In the genomic region with DNA sequence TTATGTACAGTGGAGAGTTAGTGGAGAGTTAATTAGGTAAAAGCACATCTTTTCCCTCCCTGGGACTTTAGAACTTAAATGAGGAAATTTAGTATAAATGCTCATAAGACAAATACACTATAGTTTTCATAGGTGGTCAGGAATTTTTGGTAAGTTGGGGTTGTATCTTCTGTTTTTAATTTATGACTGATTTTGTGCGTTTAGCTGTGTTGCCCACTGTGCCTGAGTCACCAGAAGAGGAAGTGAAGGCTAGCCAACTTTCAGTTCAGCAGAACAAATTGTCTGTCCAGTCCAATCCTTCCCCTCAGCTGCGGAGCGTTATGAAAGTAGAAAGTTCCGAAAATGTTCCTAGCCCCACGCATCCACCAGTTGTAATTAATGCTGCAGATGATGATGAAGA, we compare ENCODE assay signal across 8 cellular contexts. TPM values are rescaled to one million over a fixed set of nuclear protein-coding genes. Genes with fewer than 3 reads are reported as not detected.
DNase-seq lines count a peak whose midpoint lies in the region; ATAC-seq and TF ChIP-seq lines count a peak whose summit lies in the region.
"Not testable (repeated sequence)": the region's sequence is repeated elsewhere in the genome, so short reads cannot be mapped to it uniquely, and the experiment has no call there.

No MANE protein-coding gene starts in this region.

- H3K27me3 Mint-ChIP-seq in endothelial cell (ENCODE audit: unreplicated experiment); memory B cell: not testable (repeated sequence)

- H3K9me3 Mint-ChIP-seq in endothelial cell (ENCODE audit: unreplicated experiment); memory B cell: not testable (repeated sequence)

- H3K36me3 Mint-ChIP-seq in endothelial cell (ENCODE audit: low read depth, unreplicated experiment) (peaks cover 24% of the 10 kb centered on the region), memory B cell (peaks cover 23% of the 10 kb centered on the region)

- ATAC-seq in heart left ventricle (peak; percentile 32 to 69 (median 52)), memory B cell (ENCODE audit: low read depth) (peak; percentile 47)

- WGBS in heart left ventricle, 4 donors = 66 to 72% (median 69%) methylated on average over 5 of the region's 5 CpGs

- H3K36me3 ChIP-seq in ACC112 (ENCODE audit: insufficient read depth, low read length) (peaks cover 41% of the 10 kb centered on the region), MG63 (peaks cover 83% of the 10 kb centered on the region), Peyer's patch (peaks cover 0 to 77% (median 0%) of the 10 kb centered on the region in 3 donors), ascending aorta (peaks cover 57 to 68% of the 10 kb centered on the region in 2 donors), heart left ventricle (peaks cover 4 to 99% (median 92%) of the 10 kb centered on the region in 9 donors), subcutaneous abdominal adipose tissue (ENCODE audit: control insufficient read depth in 5 of 5, insufficient read depth in 5 of 5, low read length in 5 of 5) (peaks cover 43 to 77% (median 49%) of the 10 kb centered on the region in 5 donors)

- not testable (repeated sequence) for TF ChIP-seq CTCF in Peyer's patch (IDR thresholded peaks at IDR 0.05); ascending aorta (IDR thresholded peaks at IDR 0.05); endothelial cell (IDR thresholded peaks at IDR 0.05; ENCODE audit: unreplicated experiment); heart left ventricle (IDR thresholded peaks at IDR 0.05)

- peak; percentile 21 for DNase-seq in MG63
- DNase-seq in Peyer's patch; ascending aorta (ENCODE audit: low spot score in 2 of 2); endothelial cell (ENCODE audit: low spot score); heart left ventricle; memory B cell (ENCODE audit: low spot score in 2 of 2): not testable (repeated sequence)

- not testable (repeated sequence) for TF ChIP-seq POLR2A in Peyer's patch (IDR thresholded peaks at IDR 0.05); heart left ventricle (IDR thresholded peaks at IDR 0.05)

- H3K4me1 Mint-ChIP-seq in endothelial cell (ENCODE audit: unreplicated experiment) = not testable (repeated sequence)
- H3K4me1 Mint-ChIP-seq in memory B cell = peaks cover 11% of the 10 kb centered on the region

- not testable (repeated sequence) for H3K9me3 ChIP-seq in MG63; Peyer's patch; ascending aorta; heart left ventricle; subcutaneous abdominal adipose tissue (ENCODE audit: control insufficient read depth in 5 of 5, low read length in 5 of 5)

- H3K79me2 ChIP-seq in ACC112 (ENCODE audit: control insufficient read depth, insufficient read depth, low read length, unreplicated experiment) = peaks cover 34% of the 10 kb centered on the region

- peaks cover 30% of the 10 kb centered on the region for H3K4me1 ChIP-seq in ACC112 (ENCODE audit: control insufficient read depth, insufficient read depth, low read length, unreplicated experiment)
- not testable (repeated sequence) for H3K4me1 ChIP-seq in Peyer's patch
- peaks cover 3 to 15% of the 10 kb centered on the region in 2 donors for H3K4me1 ChIP-seq in ascending aorta
- H3K4me1 ChIP-seq in heart left ventricle = peaks cover 0 to 16% (median 0%) of the 10 kb centered on the region in 12 donors
- peaks cover 0 to 11% (median 4%) of the 10 kb centered on the region in 5 donors for H3K4me1 ChIP-seq in subcutaneous abdominal adipose tissue (ENCODE audit: control insufficient read depth in 5 of 5, insufficient read depth in 5 of 5, low read length in 5 of 5)

- H3K27ac Mint-ChIP-seq in endothelial cell (ENCODE audit: unreplicated experiment) = not testable (repeated sequence)
- peak overlapping the region; percentile 45 for H3K27ac Mint-ChIP-seq in memory B cell

- H3K4me3 Mint-ChIP-seq in endothelial cell (ENCODE audit: unreplicated experiment) = peak overlapping the region; percentile 5
- H3K4me3 Mint-ChIP-seq in memory B cell = not testable (repeated sequence)

- intact Hi-C loops in ascending aorta (cut with DNase I) = not testable (repeated sequence)
- intact Hi-C loops in heart left ventricle (cut with DNase I) = loop anchor here in 1 of 10 donors (10.0 kb wide), 1 partner anchor 104 kb away; no protein-coding TSS in a partner anchor

- H3K27me3 ChIP-seq in ACC112 (ENCODE audit: insufficient read depth, low read length); MG63; Peyer's patch; ascending aorta; heart left ventricle; subcutaneous abdominal adipose tissue (ENCODE audit: control insufficient read depth in 5 of 5, insufficient read depth in 4 of 5, low read length in 5 of 5): not testable (repeated sequence)

- H3K27ac ChIP-seq in ACC112 (ENCODE audit: low read depth, low read length) (peak overlapping the region; percentile 79), Peyer's patch (peak overlapping the region in 3 of 4 donors; percentile 0 to 27 (median 0)), ascending aorta (peak overlapping the region; percentile 4 to 42), heart left ventricle (peak overlapping the region in 3 of 12 donors; percentile 13 to 85 (median 44)), subcutaneous abdominal adipose tissue (ENCODE audit: low read depth, low read length) (peak overlapping the region; percentile 58)

- H3K4me3 ChIP-seq in ACC112 (ENCODE audit: low read depth, low read length) = peak overlapping the region; percentile 38
- H3K4me3 ChIP-seq in MG63; Peyer's patch; ascending aorta; heart left ventricle; subcutaneous abdominal adipose tissue (ENCODE audit: low read depth in 1 of 5, low read length in 5 of 5): not testable (repeated sequence)

- H2AFZ ChIP-seq in ACC112 (ENCODE audit: low read length, unreplicated experiment) = not testable (repeated sequence)

- H3K9ac ChIP-seq in subcutaneous abdominal adipose tissue (ENCODE audit: low read length in 5 of 5) = not testable (repeated sequence)

RNA-seq across cellular contexts. Expression of gene SNRPE, which starts 32.2 kb away (rescaled TPM):
- total RNA-seq in MG63 (2014; rRNA removed; shearing (Covaris generic); ENCODE audit: low replicate concordance) = 200 and 265 TPM in 2 replicates
- total RNA-seq in Peyer's patch = 10 to 100 TPM; 19.8 to 66.6 (median 24.6) TPM
- 5.1 TPM for total RNA-seq in ascending aorta
- total RNA-seq in endothelial cell (ENCODE audit: unreplicated experiment) = 138 TPM
- total RNA-seq in heart left ventricle = 10 to 100 TPM; 17.7 to 66.4 (median 48.6) TPM
- polyA plus RNA-seq in heart left ventricle = 100 to 1,000 TPM in 1 of 2 donors, 10 to 100 TPM in 1; 63.1 to 124 TPM

RNA-seq across cellular contexts. Expression of gene ZBED6, which starts 33.8 kb away (rescaled TPM):
- total RNA-seq in MG63 (2014; rRNA removed; shearing (Covaris generic); ENCODE audit: low replicate concordance) = 2.4 and 2.5 TPM in 2 replicates
- 10 to 100 TPM; 30.1 to 45.2 (median 38.2) TPM for total RNA-seq in Peyer's patch
- 1.5 TPM for total RNA-seq in ascending aorta
- 30.3 TPM for total RNA-seq in endothelial cell (ENCODE audit: unreplicated experiment)
- total RNA-seq in heart left ventricle = 10 to 100 TPM in 8 of 9 donors, 1 to 10 TPM in 1; 7.1 to 19.6 (median 11.9) TPM
- 1 to 10 TPM; 1.3 to 2.8 TPM for polyA plus RNA-seq in heart left ventricle

RNA-seq across cellular contexts. Expression of gene ZC3H11A, which starts 33.8 kb away (rescaled TPM):
- 50.6 and 64.0 TPM in 2 replicates for total RNA-seq in MG63 (2014; rRNA removed; shearing (Covaris generic); ENCODE audit: low replicate concordance)
- total RNA-seq in Peyer's patch (100 to 1,000 TPM in 2 of 4 donors, 10 to 100 TPM in 2; 78.2 to 122 (median 101) TPM), ascending aorta (44.4 TPM), endothelial cell (ENCODE audit: unreplicated experiment) (85.9 TPM), heart left ventricle (10 to 100 TPM; 37.4 to 54.2 (median 43.5) TPM)
- polyA plus RNA-seq in heart left ventricle = 10 to 100 TPM; 25.6 to 31.7 TPM
